In genomic region chr6:3631862-3632261, GRCh38 we compare ENCODE assay signal across 28 cellular contexts.
"Had no signal": no experiment of that assay in that cellular context is flagged by ENCODE, and none has a peak within 500 bp of the region (broad histone marks: within the 10 kb centered on the region; RNA-seq: fewer than 3 reads in every experiment).

No MANE protein-coding gene starts in this region.

- ATAC-seq: activated naive CD4-positive, alpha-beta T cell treated with anti-CD3 and anti-CD28 coated beads, Interleukin-2, amount 50 U/mL, for 72 hours; activated T-cell treated with anti-CD3 and anti-CD28 coated beads, Interleukin-2, amount 50 U/mL, for 4 hours; Panc1 had no signal

- H3K4me1 Mint-ChIP-seq: activated CD4-positive, alpha-beta T cell treated with anti-CD3 and anti-CD28 coated beads, Interleukin-2, amount 10 ng/mL, durations not matched to agents 24 days and 14 days; central memory CD8-positive, alpha-beta T cell had no signal

- H3K27ac ChIP-seq: SJCRH30, SK-N-MC had no signal

- H3K36me3 ChIP-seq: SJCRH30 had no signal

- H3K9me3 ChIP-seq: SJCRH30 had no signal

- DNase-seq: activated CD4-positive, alpha-beta T cell treated with anti-CD3 and anti-CD28 coated beads, Interleukin-2, amount 10 ng/mL, durations not matched to agents 24 days and 14 days; activated CD4-positive, alpha-beta T cell treated with anti-CD3 and anti-CD28 coated beads, Interleukin-2, amount 50 U/mL, for 4 hours; activated CD8-positive, alpha-beta memory T cell treated with anti-CD3 and anti-CD28 coated beads, Interleukin-2, amount 50 U/mL, for 4 hours; activated gamma-delta T cell treated with Interleukin-2 at 50 U/mL for 16 hours; activated naive CD4-positive, alpha-beta T cell treated with anti-CD3 and anti-CD28 coated beads for 36 hours; activated T-cell treated with anti-CD3 and anti-CD28 coated beads for 4 hours; activated T-cell treated with anti-CD3 and anti-CD28 coated beads, Interleukin-2, amount 50 U/mL, for 4 hours; Kasumi-1; KG1; MM.1S; MV-4-11; NCI-H1092; NCI-H146; NCI-H187; NCI-H2029 treated with DMSO at 0.1 percent for 48 hours; NCI-H2107; NCI-H2171; NCI-H446; NCI-H524 treated with DMSO at 0.1 percent for 48 hours; SHP77; SJCRH30; T1000 had no signal

- H3K27ac Mint-ChIP-seq: activated CD4-positive, alpha-beta T cell treated with anti-CD3 and anti-CD28 coated beads, Interleukin-2, amount 10 ng/mL, durations not matched to agents 24 days and 14 days; activated naive CD4-positive, alpha-beta T cell treated with anti-CD3 and anti-CD28 coated beads for 36 hours; activated naive CD4-positive, alpha-beta T cell treated with anti-CD3 and anti-CD28 coated beads, Interleukin-2, amount 50 U/mL, for 72 hours; activated T-helper 1 cell treated with anti-CD3 and anti-CD28 coated beads, Interleukin-12 subunit alpha, Interleukin-12 subunit beta, Interleukin-2, Interleukin-4 antibody, amounts not matched to agents 30 ng/mL and 10 ng/mL and 1 ng/mL, durations not matched to agents 14 hours and 24 hours and 36 hours had no signal

- H3K4me3 ChIP-seq: SJCRH30, SK-N-MC had no signal

- H3K27me3 ChIP-seq: SJCRH30 had no signal

- H3K27me3 Mint-ChIP-seq: brain had no signal

- H3K9me3 Mint-ChIP-seq: activated CD4-positive, alpha-beta T cell treated with anti-CD3 and anti-CD28 coated beads, Interleukin-2, amount 10 ng/mL, durations not matched to agents 24 days and 14 days; activated naive CD4-positive, alpha-beta T cell treated with anti-CD3 and anti-CD28 coated beads for 36 hours; activated naive CD4-positive, alpha-beta T cell treated with anti-CD3 and anti-CD28 coated beads, Interleukin-2, amount 50 U/mL, for 72 hours; activated T-cell treated with anti-CD3 and anti-CD28 coated beads, Interleukin-2, amount 50 U/mL, for 4 hours; activated T-helper 1 cell treated with anti-CD3 and anti-CD28 coated beads, Interleukin-12 subunit alpha, Interleukin-12 subunit beta, Interleukin-2, Interleukin-4 antibody, amounts not matched to agents 30 ng/mL and 10 ng/mL and 1 ng/mL, durations not matched to agents 14 hours and 24 hours and 36 hours; central memory CD8-positive, alpha-beta T cell had no signal

- H3K4me3 Mint-ChIP-seq: activated CD4-positive, alpha-beta T cell treated with anti-CD3 and anti-CD28 coated beads, Interleukin-2, amount 10 ng/mL, durations not matched to agents 24 days and 14 days; activated naive CD4-positive, alpha-beta T cell treated with anti-CD3 and anti-CD28 coated beads for 36 hours; activated T-cell treated with anti-CD3 and anti-CD28 coated beads, Interleukin-2, amount 50 U/mL, for 4 hours; activated T-helper 1 cell treated with anti-CD3 and anti-CD28 coated beads, Interleukin-12 subunit alpha, Interleukin-12 subunit beta, Interleukin-2, Interleukin-4 antibody, amounts not matched to agents 30 ng/mL and 10 ng/mL and 1 ng/mL, durations not matched to agents 14 hours and 24 hours and 36 hours; brain; central memory CD8-positive, alpha-beta T cell had no signal

- H3K4me1 ChIP-seq: SJCRH30 had no signal

- H3K36me3 Mint-ChIP-seq: activated naive CD4-positive, alpha-beta T cell treated with anti-CD3 and anti-CD28 coated beads, Interleukin-2, amount 50 U/mL, for 72 hours; brain had no signal
